Comparison of ENCODE assay signal across 27 cellular contexts in genomic region chr3:69547457-69548014, GRCh38.
A peak's percentile ranks its signal among the peaks of the same experiment; 100 is the strongest.
DNase-seq lines count a peak whose midpoint lies in the region; ATAC-seq and TF ChIP-seq lines count a peak whose summit lies in the region.
"Had no signal": no experiment of that assay in that cellular context is flagged by ENCODE, and none has a peak within 500 bp of the region (broad histone marks: within the 10 kb centered on the region; RNA-seq: fewer than 3 reads in every experiment).

No MANE protein-coding gene starts in this region.

- no peak for TF ChIP-seq EP300 in SK-N-SH (IDR thresholded peaks at IDR 0.05; ENCODE audit: borderline replicate concordance in 1 of 2, low read depth in 1 of 2, low read length in 1 of 2)

- H3K9me3 ChIP-seq in SK-N-SH = no peaks in the 10 kb centered on the region
- no peaks in the 10 kb centered on the region for H3K9me3 ChIP-seq in SJCRH30 (replicated peaks)
- H3K9me3 ChIP-seq: A549, Caco-2 had no signal

- ATAC-seq in SK-N-SH treated with all-trans-retinoic acid at 6 μM for 48 hours = no peak
- no peak for ATAC-seq in GM18861 (IDR thresholded peaks at IDR 0.05; ENCODE audit: unreplicated experiment)
- ATAC-seq: A549, GM12878, HepG2, Panc1, T-cell had no signal

- no peaks in the 10 kb centered on the region for H4K20me1 ChIP-seq in SK-N-SH (ENCODE audit: insufficient read depth)

- no peak overlapping the region for H2AFZ ChIP-seq in SK-N-SH (ENCODE audit: low read depth)

- no peak overlapping the region for H3K9ac ChIP-seq in SK-N-SH

- WGBS in SK-N-SH (ENCODE audit: low lambda C conversion rate) = 12% methylated on average over 6 of the region's 6 CpGs

- DNase-seq in SK-N-SH = peak; percentile 36
- DNase-seq in HEK293T (ENCODE audit: extremely low spot score) = peak; percentile 22
- peak; percentile 37 to 58 for DNase-seq in SJCRH30
- DNase-seq in retinal pigment epithelial cell (ENCODE audit: low read depth) = peak; percentile 7
- DNase-seq in cerebellar cortex (ENCODE audit: low spot score) = no peak
- DNase-seq in HuH-7.5 (ENCODE audit: low spot score) = no peak
- DNase-seq: AML-193; C1 segment of cervical spinal cord; Caco-2; CD4-positive, alpha-beta memory T cell; KBM-7; NCI-H1048; NCI-H146; NCI-H1930; NCI-H2107; NCI-H446 treated with DMSO at 0.1 percent for 48 hours; NCI-H526; NCI-H82; SIG-M5; T-cell had no signal

- peaks cover 10% of the 10 kb centered on the region; the same call in 1 of the 2 replicates for H3K27me3 ChIP-seq in SK-N-SH (ENCODE audit: insufficient read depth)
- H3K27me3 ChIP-seq in SJCRH30 = no peaks in the 10 kb centered on the region

- no peak overlapping the region for H3K4me2 ChIP-seq in SK-N-SH
- H3K4me2 ChIP-seq: A549 had no signal

- no peak overlapping the region for H3K4me3 ChIP-seq in SK-N-SH (ENCODE audit: low read depth in 2 of 2, low read length in 1 of 2)
- no peak overlapping the region for H3K4me3 ChIP-seq in SJCRH30
- H3K4me3 ChIP-seq in retinal pigment epithelial cell (ENCODE audit: low read length) = no peak overlapping the region
- H3K4me3 ChIP-seq: A549, GM12878 had no signal

- no peaks in the 10 kb centered on the region for H3K79me2 ChIP-seq in SK-N-SH (ENCODE audit: insufficient read depth)

- POLR2A ChIA-PET in SK-N-SH (lab: Yijun Ruan, JAX) (no interaction called here), HEK293T (lab: Yijun Ruan, JAX) (no interaction called here)

- TF ChIP-seq CTCF in SK-N-SH (IDR thresholded peaks at IDR 0.05) = no peak
- TF ChIP-seq CTCF in retinal pigment epithelial cell (conservative IDR thresholded peaks at IDR 0.05; ENCODE audit: low read depth, low read length) = no peak

- H3F3A ChIP-seq in SK-N-SH (replicated peaks; ENCODE audit: insufficient read depth) = no peaks in the 10 kb centered on the region

- peaks cover 0 to 5% of the 10 kb centered on the region in 2 experiments; a peak in 2 of 4 replicates for H3K4me1 ChIP-seq in SK-N-SH (ENCODE audit: control insufficient read depth in 1 of 2, insufficient read depth in 2 of 2, low read depth in 1 of 2, low read length in 1 of 2)
- no peaks in the 10 kb centered on the region; the same call in 1 of the 2 replicates for H3K4me1 ChIP-seq in SJCRH30
- H3K4me1 ChIP-seq: A549, Caco-2 had no signal

- CTCF ChIA-PET in SK-N-SH (lab: Yijun Ruan, JAX) (interaction anchor here (0.7 to 1.3 kb wide), 3 partner anchors 35 to 137 kb away, joined by 3 to 4 read pairs (median 4); no protein-coding TSS in a partner anchor), HEK293T (lab: Yijun Ruan, JAX) (interaction anchor here (0.6 kb wide), 1 partner anchor 106 kb away, joined by 3 read pairs; no protein-coding TSS in a partner anchor)

- H3K9me2 ChIP-seq in SK-N-SH = no peaks in the 10 kb centered on the region

- H3K36me3 ChIP-seq in SK-N-SH (replicated peaks in 1 of 2; ENCODE audit: control insufficient read depth in 1 of 2, insufficient read depth in 2 of 2, low read length in 1 of 2) (no peaks in the 10 kb centered on the region), SJCRH30 (no peaks in the 10 kb centered on the region)

- TF ChIP-seq RAD21 in SK-N-SH (IDR thresholded peaks at IDR 0.05; ENCODE audit: low read length) = no peak

- H3K27ac ChIP-seq in SK-N-SH (ENCODE audit: low read depth in 2 of 2, low read length in 1 of 2) = no peak overlapping the region
- no peak overlapping the region for H3K27ac ChIP-seq in SJCRH30
- H3K27ac ChIP-seq: A549, RWPE1 had no signal

TF ChIP-seq in SK-N-SH, 30 proteins besides CTCF, POLR2A, EP300 and RAD21 (continues in another document):
- TF ChIP-seq FOSL2 (IDR thresholded peaks at IDR 0.05; ENCODE audit: borderline replicate concordance, low read depth) = no peak
- TF ChIP-seq MAX (IDR thresholded peaks at IDR 0.05; ENCODE audit: low read depth) = no peak
- TF ChIP-seq SMC3 (IDR thresholded peaks at IDR 0.05; ENCODE audit: low read depth, low read length) = no peak
- no peak for TF ChIP-seq JUND (IDR thresholded peaks at IDR 0.05)
- TF ChIP-seq, protein P1, sequence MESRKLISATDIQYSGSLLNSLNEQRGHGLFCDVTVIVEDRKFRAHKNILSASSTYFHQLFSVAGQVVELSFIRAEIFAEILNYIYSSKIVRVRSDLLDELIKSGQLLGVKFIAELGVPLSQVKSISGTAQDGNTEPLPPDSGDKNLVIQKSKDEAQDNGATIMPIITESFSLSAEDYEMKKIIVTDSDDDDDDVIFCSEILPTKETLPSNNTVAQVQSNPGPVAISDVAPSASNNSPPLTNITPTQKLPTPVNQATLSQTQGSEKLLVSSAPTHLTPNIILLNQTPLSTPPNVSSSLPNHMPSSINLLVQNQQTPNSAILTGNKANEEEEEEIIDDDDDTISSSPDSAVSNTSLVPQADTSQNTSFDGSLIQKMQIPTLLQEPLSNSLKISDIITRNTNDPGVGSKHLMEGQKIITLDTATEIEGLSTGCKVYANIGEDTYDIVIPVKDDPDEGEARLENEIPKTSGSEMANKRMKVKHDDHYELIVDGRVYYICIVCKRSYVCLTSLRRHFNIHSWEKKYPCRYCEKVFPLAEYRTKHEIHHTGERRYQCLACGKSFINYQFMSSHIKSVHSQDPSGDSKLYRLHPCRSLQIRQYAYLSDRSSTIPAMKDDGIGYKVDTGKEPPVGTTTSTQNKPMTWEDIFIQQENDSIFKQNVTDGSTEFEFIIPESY (IDR thresholded peaks at IDR 0.05; ENCODE audit: borderline replicate concordance, low read depth) = no peak
- no peak for TF ChIP-seq NFIC (IDR thresholded peaks at IDR 0.05; ENCODE audit: borderline replicate concordance)
- no peak for TF ChIP-seq MEF2A (IDR thresholded peaks at IDR 0.05; ENCODE audit: borderline replicate concordance, low read depth)
- TF ChIP-seq TAF1 (IDR thresholded peaks at IDR 0.05; ENCODE audit: borderline replicate concordance, low read depth, low read length) = no peak

TF ChIP-seq in SK-N-SH treated with all-trans-retinoic acid at 6 μM for 48 hours, 23 proteins besides CTCF, POLR2A, EP300 and RAD21 (continues in another document):
- TF ChIP-seq TCF4 (CRISPR knock-in tag; IDR thresholded peaks at IDR 0.05; ENCODE audit: borderline replicate concordance) (no peak), SNAI2 (CRISPR knock-in tag; IDR thresholded peaks at IDR 0.05) (no peak), CSDC2 (CRISPR knock-in tag; IDR thresholded peaks at IDR 0.05) (no peak), BACH2 (CRISPR knock-in tag; IDR thresholded peaks at IDR 0.05; ENCODE audit: borderline replicate concordance) (no peak), ISL1 (CRISPR knock-in tag; IDR thresholded peaks at IDR 0.05) (no peak), ZNF70 (CRISPR knock-in tag; IDR thresholded peaks at IDR 0.05) (no peak), RARB (CRISPR knock-in tag; IDR thresholded peaks at IDR 0.05) (no peak), ARNTL (CRISPR knock-in tag; IDR thresholded peaks at IDR 0.05; ENCODE audit: borderline replicate concordance, low read depth) (no peak)
- TF ChIP-seq, protein P2, sequence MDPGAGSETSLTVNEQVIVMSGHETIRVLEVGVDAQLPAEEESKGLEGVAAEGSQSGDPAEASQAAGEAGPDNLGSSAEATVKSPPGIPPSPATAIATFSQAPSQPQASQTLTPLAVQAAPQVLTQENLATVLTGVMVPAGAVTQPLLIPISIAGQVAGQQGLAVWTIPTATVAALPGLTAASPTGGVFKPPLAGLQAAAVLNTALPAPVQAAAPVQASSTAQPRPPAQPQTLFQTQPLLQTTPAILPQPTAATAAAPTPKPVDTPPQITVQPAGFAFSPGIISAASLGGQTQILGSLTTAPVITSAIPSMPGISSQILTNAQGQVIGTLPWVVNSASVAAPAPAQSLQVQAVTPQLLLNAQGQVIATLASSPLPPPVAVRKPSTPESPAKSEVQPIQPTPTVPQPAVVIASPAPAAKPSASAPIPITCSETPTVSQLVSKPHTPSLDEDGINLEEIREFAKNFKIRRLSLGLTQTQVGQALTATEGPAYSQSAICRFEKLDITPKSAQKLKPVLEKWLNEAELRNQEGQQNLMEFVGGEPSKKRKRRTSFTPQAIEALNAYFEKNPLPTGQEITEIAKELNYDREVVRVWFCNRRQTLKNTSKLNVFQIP (CRISPR knock-in tag; IDR thresholded peaks at IDR 0.05; ENCODE audit: borderline replicate concordance, low read depth) = no peak

TF ChIP-seq in HEK293T, 16 proteins besides CTCF, POLR2A, EP300 and RAD21:
- TF ChIP-seq BHLHE40 (IDR thresholded peaks at IDR 0.05; ENCODE audit: borderline replicate concordance) = no peak
- TF ChIP-seq ELF4 (IDR thresholded peaks at IDR 0.05) = no peak
- TF ChIP-seq LEF1 (IDR thresholded peaks at IDR 0.05; ENCODE audit: borderline replicate concordance) = no peak
- TF ChIP-seq ZNF384 (IDR thresholded peaks at IDR 0.05) = peak; percentile 72; the same call in 1 of the 2 replicates
- TF ChIP-seq SUZ12 (IDR thresholded peaks at IDR 0.05) = no peak
- no peak for TF ChIP-seq PKNOX1 (IDR thresholded peaks at IDR 0.05)

Comparison
In these comparisons a context has a peak if more than half of its experiments do, and no peak if none do; other contexts are left out.
1. DNase-seq: peak in SK-N-SH (single experiment), HEK293T (single experiment), SJCRH30 (2 of 2) and retinal pigment epithelial cell (single experiment); none in cerebellar cortex (single experiment) and HuH-7.5 (single experiment).